9 cellular contexts compared by ENCODE assay signal in genomic region chr4:154559141-154559841, GRCh38. TPM values are rescaled to one million over a fixed set of nuclear protein-coding genes. Genes with fewer than 3 reads are reported as not detected.
DNase-seq lines count a peak whose midpoint lies in the region; ATAC-seq and TF ChIP-seq lines count a peak whose summit lies in the region.
"Had no signal": no experiment of that assay in that cellular context is flagged by ENCODE, and none has a peak within 500 bp of the region (broad histone marks: within the 10 kb centered on the region; RNA-seq: fewer than 3 reads in every experiment).

No MANE protein-coding gene starts in this region.

- peaks cover 13% of the 10 kb centered on the region for H3K4me1 Mint-ChIP-seq in HFFc6 (ENCODE audit: low read depth)

- no peak overlapping the region for H3K27ac ChIP-seq in lower lobe of right lung

- ATAC-seq in lower lobe of right lung, result peak; percentile 74 to 87

- in situ Hi-C loops in astrocyte of the spinal cord (cut with HindIII; ENCODE audit: low sequenced_read_pairs), result no loop called here

- intact Hi-C loops in lower lobe of right lung (cut with DNase I), result loop anchor here (10.0 kb wide), 1 partner anchor 56 kb away; the partner anchor contains the start of gene FGG

- no peak overlapping the region for H3K27ac Mint-ChIP-seq in HFFc6

- no peaks in the 10 kb centered on the region; the same call in 1 of the 2 replicates for H3K27me3 Mint-ChIP-seq in HFFc6 (ENCODE audit: insufficient read depth)

- TF ChIP-seq CTCF in AG09319 (IDR thresholded peaks at IDR 0.05; ENCODE audit: low read depth, low read length) (peak; percentile 45), GM12873 (IDR thresholded peaks at IDR 0.05; ENCODE audit: insufficient read depth, low read depth, low read length, missing control alignments) (peak; percentile 68), HFFc6 (IDR thresholded peaks at IDR 0.05) (peak; percentile 80), astrocyte of the spinal cord (IDR thresholded peaks at IDR 0.05; ENCODE audit: low read depth, low read length) (peak; percentile 63), lower lobe of right lung (IDR thresholded peaks at IDR 0.05) (peak; percentile 46)

- H3K27me3 ChIP-seq in lower lobe of right lung (ENCODE audit: low read depth) (no peaks in the 10 kb centered on the region), MG63 (no peaks in the 10 kb centered on the region)

- no peaks in the 10 kb centered on the region for H3K36me3 ChIP-seq in lower lobe of right lung
- no peaks in the 10 kb centered on the region for H3K36me3 ChIP-seq in MG63

- DNase-seq in AG09319 (ENCODE audit: extremely low read depth, low read depth), result no peak
- DNase-seq in HFFc6, result peak; percentile 53
- peak; percentile 23 for DNase-seq in LoVo (ENCODE audit: low spot score)
- DNase-seq in astrocyte of the spinal cord (ENCODE audit: low read depth, low spot score), result peak; percentile 63
- no peak for DNase-seq in lower lobe of right lung
- no peak for DNase-seq in MG63
- DNase-seq in dedifferentiated amniotic fluid mesenchymal stem cell (ENCODE audit: extremely low spot score), result no peak

- no peak overlapping the region for H3K4me3 Mint-ChIP-seq in HFFc6

- no peaks in the 10 kb centered on the region for H3K4me1 ChIP-seq in lower lobe of right lung

- no peaks in the 10 kb centered on the region for H3K9me3 Mint-ChIP-seq in HFFc6

- H3K36me3 Mint-ChIP-seq in HFFc6 (ENCODE audit: low read depth), result no peaks in the 10 kb centered on the region

- H3K4me3 ChIP-seq in astrocyte of the spinal cord (ENCODE audit: low read depth, low read length), result no peak overlapping the region
- no peak overlapping the region for H3K4me3 ChIP-seq in lower lobe of right lung
- H3K4me3 ChIP-seq in MG63, result no peak overlapping the region

- H3K9me3 ChIP-seq in lower lobe of right lung, result no peaks in the 10 kb centered on the region
- H3K9me3 ChIP-seq in MG63, result no peaks in the 10 kb centered on the region

RNA-seq across cellular contexts. Expression of gene FGB, which starts 3.5 kb away (rescaled TPM):
- not detected for total RNA-seq in HFFc6 (2021; fragmentation: NEBNext Ultra II Directional; extraction: Animal tissue kit (Norgen Biotek cat#: 25700))
- total RNA-seq in lower lobe of right lung, result 0.95 TPM
- not detected in 2 replicates for total RNA-seq in MG63 (2014; rRNA removed; shearing (Covaris generic); ENCODE audit: low replicate concordance)
- total RNA-seq: T-helper 1 cell treated with Interleukin-12 subunit alpha and Interleukin-12 subunit beta and Interleukin-4 antibody, amounts not matched to agents 30 ng/mL and 1 ng/mL, for 36 hours had no signal

RNA-seq across cellular contexts. Expression of gene PLRG1, which starts 9.1 kb away (rescaled TPM):
- total RNA-seq in HFFc6 (2021; fragmentation: NEBNext Ultra II Directional; extraction: Animal tissue kit (Norgen Biotek cat#: 25700)), result 100 to 1,000 TPM in 1 of 6 experiments, 10 to 100 TPM in 5; 93.8 to 101 (median 95.3) TPM
- total RNA-seq in lower lobe of right lung, result 55.7 TPM
- 62.1 and 76.8 TPM in 2 replicates for total RNA-seq in MG63 (2014; rRNA removed; shearing (Covaris generic); ENCODE audit: low replicate concordance)

RNA-seq across cellular contexts. Expression of gene FGA, which starts 31.3 kb away (rescaled TPM):
- not detected for total RNA-seq in HFFc6 (2021; fragmentation: NEBNext Ultra II Directional; extraction: Animal tissue kit (Norgen Biotek cat#: 25700))
- total RNA-seq in lower lobe of right lung, result 35.4 TPM
- not detected in 2 replicates for total RNA-seq in MG63 (2014; rRNA removed; shearing (Covaris generic); ENCODE audit: low replicate concordance)
- total RNA-seq: T-helper 1 cell treated with Interleukin-12 subunit alpha and Interleukin-12 subunit beta and Interleukin-4 antibody, amounts not matched to agents 30 ng/mL and 1 ng/mL, for 36 hours had no signal

RNA-seq across cellular contexts. Expression of gene FGG, which starts 53.2 kb away (rescaled TPM):
- total RNA-seq in HFFc6 (2021; fragmentation: NEBNext Ultra II Directional; extraction: Animal tissue kit (Norgen Biotek cat#: 25700)), result not detected
- 236 TPM for total RNA-seq in lower lobe of right lung
- total RNA-seq in MG63 (2014; rRNA removed; shearing (Covaris generic); ENCODE audit: low replicate concordance), result not detected in 2 replicates
- total RNA-seq: T-helper 1 cell treated with Interleukin-12 subunit alpha and Interleukin-12 subunit beta and Interleukin-4 antibody, amounts not matched to agents 30 ng/mL and 1 ng/mL, for 36 hours had no signal

Comparison
In these comparisons a context has a peak if more than half of its experiments do, and no peak if none do; other contexts are left out.
1. DNase-seq: peak in HFFc6 (single experiment), LoVo (single experiment) and astrocyte of the spinal cord (single experiment); none in AG09319 (single experiment), lower lobe of right lung (single experiment), MG63 (single experiment) and dedifferentiated amniotic fluid mesenchymal stem cell (single experiment).
2. RNA of gene FGA, which starts 31.3 kb away (total RNA-seq): 35.4 TPM in lower lobe of right lung (single experiment); not detected in HFFc6 and not detected in MG63; every median in the first group is over 10 times any median in the second.
3. Peak in every context shown above with its lines, with median percentiles within 50 percentile points of each other: CTCF ChIP-seq.